ENCODE assay signal across 1 cellular context in genomic region chr10:125411724-125412123, GRCh38.
TF ChIP-seq lines count a peak whose summit lies in the region.

No MANE protein-coding gene starts in this region.

TF ChIP-seq in HepG2, 621 proteins besides CTCF, POLR2A, EP300 and RAD21 (continued from another document):
- TF ChIP-seq REST (IDR thresholded peaks at IDR 0.05; ENCODE audit: borderline replicate concordance in 1 of 2, low read depth in 1 of 2, low read length in 2 of 2) (no peak), SMC3 (IDR thresholded peaks at IDR 0.05; ENCODE audit: low read length) (no peak), ZSCAN21 (CRISPR knock-in tag; IDR thresholded peaks at IDR 0.05; ENCODE audit: borderline replicate concordance) (no peak), ZNF513 (CRISPR knock-in tag; conservative IDR thresholded peaks at IDR 0.05) (no peak), ZNF547 (CRISPR knock-in tag; IDR thresholded peaks at IDR 0.05) (no peak), ATRX (CRISPR knock-in tag; IDR thresholded peaks at IDR 0.05; ENCODE audit: borderline replicate concordance) (no peak), ZFP36 (IDR thresholded peaks at IDR 0.05; ENCODE audit: borderline replicate concordance, low read depth, low read length, partially characterized antibody) (no peak), IKZF4 (CRISPR knock-in tag; IDR thresholded peaks at IDR 0.05; ENCODE audit: borderline replicate concordance, low read depth, not compliant biosample characterization) (no peak)
